16 cellular contexts compared by ENCODE assay signal in the genomic region with DNA sequence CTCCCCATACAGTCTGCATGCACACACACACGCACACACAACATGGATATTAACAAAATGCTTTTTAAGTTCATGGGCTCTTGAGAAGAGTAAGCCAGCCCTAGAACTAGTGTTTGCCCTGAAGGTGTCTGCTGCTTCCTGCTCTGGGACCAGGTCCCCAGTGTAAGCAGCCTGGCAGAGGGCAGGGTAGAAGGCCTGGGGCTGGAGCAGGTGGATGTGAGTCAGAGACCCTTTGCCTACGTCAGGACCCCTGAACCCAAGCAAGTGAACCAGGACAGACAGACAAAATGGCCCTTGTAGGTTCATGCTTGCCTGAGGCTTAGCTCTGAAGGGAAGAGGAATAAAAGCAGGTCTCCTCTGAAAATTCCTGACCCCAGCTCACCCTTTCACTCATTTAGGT.
A peak's percentile ranks its signal among the peaks of the same experiment; 100 is the strongest.
DNase-seq lines count a peak whose midpoint lies in the region; ATAC-seq and TF ChIP-seq lines count a peak whose summit lies in the region.
"Had no signal": no experiment of that assay in that cellular context is flagged by ENCODE, and none has a peak within 500 bp of the region (broad histone marks: within the 10 kb centered on the region; RNA-seq: fewer than 3 reads in every experiment).

No MANE protein-coding gene starts in this region.

- DNase-seq in CD8-positive, alpha-beta T cell: no peak
- peak; percentile 56 for DNase-seq in SK-MEL-5 (ENCODE audit: low read depth, low spot score)
- no peak for DNase-seq in neural crest cell (ENCODE audit: low read depth, low spot score)
- peak; percentile 10 for DNase-seq in upper lobe of right lung
- DNase-seq in germinal center (ENCODE audit: low spot score): no peak
- DNase-seq: ACHN; BE2C; C1 segment of cervical spinal cord; CD4-positive, alpha-beta T cell; DMS153; DMS79; GF-D8; GM23248 had no signal

- H3K4me3 ChIP-seq in CD8-positive, alpha-beta T cell (ENCODE audit: low read depth, low read length): no peak overlapping the region
- H3K4me3 ChIP-seq in upper lobe of right lung: no peak overlapping the region
- H3K4me3 ChIP-seq: GM23248, HAP-1 had no signal

- peaks cover 1% of the 10 kb centered on the region for H3K4me1 Mint-ChIP-seq in CD8-positive, alpha-beta T cell (ENCODE audit: low read depth)
- peaks cover 20% of the 10 kb centered on the region for H3K4me1 Mint-ChIP-seq in neural crest cell
- H3K4me1 Mint-ChIP-seq in activated T-helper 17 cell treated with anti-CD3 and anti-CD28 coated beads, Interleukin-2, amount 50 U/mL, for 72 hours: peaks cover 10% of the 10 kb centered on the region

- CTCF ChIA-PET in CD8-positive, alpha-beta T cell (lab: Charles Lee): no interaction called here

- POLR2A ChIA-PET in CD8-positive, alpha-beta T cell (lab: Charles Lee): no interaction called here

- H3K27ac ChIP-seq in CD8-positive, alpha-beta T cell (ENCODE audit: low read depth, low read length): no peak overlapping the region
- H3K27ac ChIP-seq in upper lobe of right lung: no peak overlapping the region
- H3K27ac ChIP-seq: GM23248 had no signal

- no peaks in the 10 kb centered on the region for H3K27me3 Mint-ChIP-seq in CD8-positive, alpha-beta T cell (ENCODE audit: low read depth)
- H3K27me3 Mint-ChIP-seq in neural crest cell (ENCODE audit: low read depth): no peaks in the 10 kb centered on the region
- H3K27me3 Mint-ChIP-seq in activated T-helper 17 cell treated with anti-CD3 and anti-CD28 coated beads, Interleukin-2, amount 50 U/mL, for 72 hours: no peaks in the 10 kb centered on the region
- H3K27me3 Mint-ChIP-seq: CD4-positive, alpha-beta T cell had no signal

- no peaks in the 10 kb centered on the region for H3K9me3 Mint-ChIP-seq in CD8-positive, alpha-beta T cell
- H3K9me3 Mint-ChIP-seq in neural crest cell: no peaks in the 10 kb centered on the region
- H3K9me3 Mint-ChIP-seq in activated T-helper 17 cell treated with anti-CD3 and anti-CD28 coated beads, Interleukin-2, amount 50 U/mL, for 72 hours: no peaks in the 10 kb centered on the region
- H3K9me3 Mint-ChIP-seq: CD4-positive, alpha-beta T cell had no signal

- peaks cover 10% of the 10 kb centered on the region for H3K36me3 Mint-ChIP-seq in CD8-positive, alpha-beta T cell
- no peaks in the 10 kb centered on the region for H3K36me3 Mint-ChIP-seq in neural crest cell (ENCODE audit: low read depth)
- H3K36me3 Mint-ChIP-seq in activated T-helper 17 cell treated with anti-CD3 and anti-CD28 coated beads, Interleukin-2, amount 50 U/mL, for 72 hours (ENCODE audit: low read depth): peaks cover 16% of the 10 kb centered on the region

- TF ChIP-seq CTCF in CD8-positive, alpha-beta T cell (IDR thresholded peaks at IDR 0.05): no peak
- TF ChIP-seq CTCF in neural crest cell (conservative IDR thresholded peaks at IDR 0.05): no peak
- TF ChIP-seq CTCF in upper lobe of right lung (IDR thresholded peaks at IDR 0.05): no peak

- ATAC-seq in CD8-positive, alpha-beta T cell: no peak
- ATAC-seq in upper lobe of right lung: no peak
- no peak for ATAC-seq in HG03095 (IDR thresholded peaks at IDR 0.05; ENCODE audit: unreplicated experiment)
- ATAC-seq in activated T-helper 17 cell treated with anti-CD3 and anti-CD28 coated beads, Interleukin-2, amount 50 U/mL, for 72 hours (replicated peaks): no peak

- H3K27ac Mint-ChIP-seq in CD8-positive, alpha-beta T cell: peak overlapping the region; percentile 35
- H3K27ac Mint-ChIP-seq in neural crest cell (ENCODE audit: unreplicated experiment): peak overlapping the region; percentile 27
- H3K27ac Mint-ChIP-seq in activated T-helper 17 cell treated with anti-CD3 and anti-CD28 coated beads, Interleukin-2, amount 50 U/mL, for 72 hours: no peak overlapping the region
- H3K27ac Mint-ChIP-seq: CD4-positive, alpha-beta T cell had no signal

- H3K9me3 ChIP-seq in CD8-positive, alpha-beta T cell (ENCODE audit: low read length): no peaks in the 10 kb centered on the region
- H3K9me3 ChIP-seq in upper lobe of right lung: no peaks in the 10 kb centered on the region
- H3K9me3 ChIP-seq: BE2C, HAP-1 had no signal

- H3K4me1 ChIP-seq in CD8-positive, alpha-beta T cell (ENCODE audit: insufficient read depth, low read length): no peaks in the 10 kb centered on the region
- H3K4me1 ChIP-seq in upper lobe of right lung: no peaks in the 10 kb centered on the region
- H3K4me1 ChIP-seq: BE2C, HAP-1 had no signal

- no peaks in the 10 kb centered on the region for H3K27me3 ChIP-seq in CD8-positive, alpha-beta T cell (ENCODE audit: insufficient read depth, low read length)
- no peaks in the 10 kb centered on the region for H3K27me3 ChIP-seq in upper lobe of right lung
- H3K27me3 ChIP-seq: BE2C had no signal

- intact Hi-C loops in CD8-positive, alpha-beta T cell (cut with DNase I, micrococcal nuclease): no loop called here
- intact Hi-C loops in upper lobe of right lung (cut with DNase I): no loop called here

- no peak overlapping the region for H3K4me3 Mint-ChIP-seq in CD8-positive, alpha-beta T cell
- no peak overlapping the region for H3K4me3 Mint-ChIP-seq in neural crest cell
- no peak overlapping the region for H3K4me3 Mint-ChIP-seq in activated T-helper 17 cell treated with anti-CD3 and anti-CD28 coated beads, Interleukin-2, amount 50 U/mL, for 72 hours
- H3K4me3 Mint-ChIP-seq: CD4-positive, alpha-beta T cell had no signal

- in situ Hi-C loops in SK-MEL-5 (cut with HindIII; ENCODE audit: low pct_unique_long_range_greater_than_20kb, low sequenced_read_pairs): no loop called here

- H3K36me3 ChIP-seq in CD8-positive, alpha-beta T cell (ENCODE audit: insufficient read depth, low read length): no peaks in the 10 kb centered on the region
- H3K36me3 ChIP-seq in upper lobe of right lung: no peaks in the 10 kb centered on the region
- H3K36me3 ChIP-seq: BE2C, HAP-1 had no signal

Comparison
In these comparisons a context has a peak if more than half of its experiments do, and no peak if none do; other contexts are left out.
1. DNase-seq: peak in SK-MEL-5 (single experiment) and upper lobe of right lung (single experiment); none in CD8-positive, alpha-beta T cell (0 of 7), neural crest cell (single experiment) and germinal center (single experiment).